8 cellular contexts compared by ENCODE assay signal in the genomic region with DNA sequence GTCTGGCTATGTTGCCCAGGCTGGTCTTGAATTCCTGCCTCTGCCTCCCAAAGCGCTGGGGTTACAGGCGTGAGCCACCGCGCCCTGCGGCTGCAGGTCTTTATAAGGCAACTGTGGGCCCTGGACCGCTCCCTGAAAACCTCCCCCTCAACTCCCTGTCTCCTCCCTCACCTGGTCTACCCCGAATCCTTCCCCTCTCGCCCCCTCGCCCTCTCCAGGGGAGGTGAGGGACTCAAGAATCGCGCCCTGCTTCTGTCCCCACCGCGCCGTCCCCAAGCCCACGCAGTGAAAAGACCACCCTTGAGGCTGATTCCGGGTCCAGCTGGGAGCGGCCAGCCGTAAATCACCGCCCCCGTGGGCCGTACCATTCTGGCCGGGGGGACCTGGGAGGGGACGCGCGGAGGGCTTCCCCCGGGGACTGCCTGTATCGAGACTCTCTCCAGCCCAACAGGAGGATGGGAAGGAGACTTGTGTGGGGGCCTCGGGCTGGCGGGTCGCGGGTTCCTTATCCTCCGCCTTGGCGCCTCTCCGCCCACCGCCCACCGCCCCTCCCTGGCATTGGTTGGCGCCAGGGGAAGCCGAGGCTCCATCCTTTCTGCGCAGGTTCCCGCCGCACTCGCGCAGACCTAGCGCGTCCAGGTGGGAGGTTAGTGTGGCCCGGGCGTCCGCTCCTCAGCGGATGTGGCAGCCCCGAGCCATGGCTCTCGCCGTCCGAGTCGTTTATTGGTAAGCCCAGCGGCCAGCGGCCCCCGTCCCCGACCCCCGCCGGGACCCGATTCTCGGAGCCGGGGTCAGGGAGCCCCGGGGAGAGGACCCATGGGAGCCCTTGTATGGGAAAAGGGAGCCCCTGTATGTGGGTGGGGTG. TPM values are rescaled to one million over a fixed set of nuclear protein-coding genes. Genes with fewer than 3 reads are reported as not detected.
DNase-seq lines count a peak whose midpoint lies in the region; ATAC-seq, FAIRE-seq and TF ChIP-seq lines count a peak whose summit lies in the region.

A gene (plus strand): TSS at position 615 of the 865 bp plus-strand sequence. CDS start 83 bp downstream, at position 698.

- in situ Hi-C loops in T47D (cut with HindIII; ENCODE audit: low pct_unique_long_range_greater_than_20kb, low sequenced_read_pairs) = no loop called here

- DNase-seq in NCI-H2107 (lab: John Stamatoyannopoulos, UW) = peak; percentile 26
- DNase-seq in WERI-Rb-1 = peak; percentile 82
- peak; percentile 73 to 83 for DNase-seq in T47D (ENCODE audit: low read depth in 1 of 2, low spot score in 1 of 2)
- DNase-seq in iPS-NIHi11 (ENCODE audit: low spot score) = peak; percentile 95
- DNase-seq in small intestine = peak; percentile 77

- H3K4me3 ChIP-seq in WERI-Rb-1 (ENCODE audit: low read depth, low read length) (peak within 1 kb of the TSS; percentile 95), small intestine (ENCODE audit: low read depth in 1 of 2, low read length in 2 of 2) (peak within 1 kb of the TSS; percentile 76 to 99)

- H3K9me3 ChIP-seq in WERI-Rb-1 (ENCODE audit: severe bottlenecking) (no peaks in the 10 kb centered on the region), small intestine (ENCODE audit: control insufficient read depth, low read depth) (no peaks in the 10 kb centered on the region)

- ATAC-seq in HG02973 (IDR thresholded peaks at IDR 0.05; ENCODE audit: unreplicated experiment) = peak; percentile 66
- ATAC-seq in GM18870 (IDR thresholded peaks at IDR 0.05; ENCODE audit: unreplicated experiment) = no peak

- peak; percentile 99 for TF ChIP-seq POLR2A in GM15510 (IDR thresholded peaks at IDR 0.05; ENCODE audit: borderline replicate concordance, extremely low read depth, insufficient read length)

- 0 to 2% (median 0%) methylated on average over 60 to 64 of the region's 64 CpGs for WGBS in small intestine, 3 donors

- no peaks in the 10 kb centered on the region for H3K27me3 ChIP-seq in WERI-Rb-1 (ENCODE audit: insufficient read depth, low read depth, severe bottlenecking)
- no peaks in the 10 kb centered on the region for H3K27me3 ChIP-seq in small intestine (ENCODE audit: control insufficient read depth in 2 of 2, insufficient read depth in 2 of 2, low read length in 2 of 2)

- no peaks in the 10 kb centered on the region for H3K4me1 ChIP-seq in small intestine (ENCODE audit: control insufficient read depth in 2 of 2, insufficient read depth in 1 of 2, low read depth in 1 of 2, low read length in 1 of 2)

- FAIRE-seq in small intestine (lab: Jason Lieb, UNC) = no peak

- H3K27ac ChIP-seq in WERI-Rb-1 (peak within 1 kb of the TSS; percentile 99), small intestine (ENCODE audit: low read depth in 1 of 2, low read length in 1 of 2) (peak within 1 kb of the TSS; percentile 85 to 97)

- TF ChIP-seq CTCF in WERI-Rb-1 (IDR thresholded peaks at IDR 0.05; ENCODE audit: low read depth, low read length) = no peak

- H3K36me3 ChIP-seq in WERI-Rb-1 (peaks cover 24% of the 10 kb centered on the region), small intestine (ENCODE audit: control insufficient read depth in 2 of 2, insufficient read depth in 2 of 2, low read length in 2 of 2) (peaks cover 0 to 7% of the 10 kb centered on the region in 2 donors)

RNA-seq across cellular contexts. Expression of the gene that starts here (rescaled TPM):
- 100 to 1,000 TPM; 322 to 434 (median 379) TPM for polyA plus RNA-seq in small intestine

Comparison
In these comparisons a context has a peak if more than half of its experiments do, and no peak if none do; other contexts are left out.
1. DNase-seq: peak in every context shown above with its lines; median percentile 95 in iPS-NIHi11; 82 in WERI-Rb-1; 78 in T47D; 77 in small intestine; 26 in NCI-H2107.